Comparison of ENCODE assay signal across 1 cellular context in genomic region chr7:107079212-107079940, GRCh38.
A peak's percentile ranks its signal among the peaks of the same experiment; 100 is the strongest.
TF ChIP-seq lines count a peak whose summit lies in the region.

No MANE protein-coding gene starts in this region.

TF ChIP-seq in K562, 482 proteins besides CTCF, POLR2A, EP300 and RAD21 (continues in another document):
- TF ChIP-seq MECOM (CRISPR knock-in tag; IDR thresholded peaks at IDR 0.05) (peak; percentile 70), HMG20A (CRISPR knock-in tag; conservative IDR thresholded peaks at IDR 0.05) (0 out of 2 replicates have a peak, but pooled peaks have one; percentile 20), MAFK (IDR thresholded peaks at IDR 0.05; ENCODE audit: low read length) (peak; percentile 92), CTCFL (IDR thresholded peaks at IDR 0.05; ENCODE audit: borderline replicate concordance, insufficient read depth, low read depth, low read length, poor library complexity, severe bottlenecking) (no peak), ZNF431 (CRISPR knock-in tag; IDR thresholded peaks at IDR 0.05) (no peak), HLTF (IDR thresholded peaks at IDR 0.05) (0 out of 2 replicates have a peak, but pooled peaks have one; percentile 92), TFAM (CRISPR knock-in tag; conservative IDR thresholded peaks at IDR 0.05) (no peak), ZNF133 (CRISPR knock-in tag; IDR thresholded peaks at IDR 0.05) (0 out of 2 replicates have a peak, but pooled peaks have one; percentile 60), PTRF (tag; IDR thresholded peaks at IDR 0.05) (no peak), HDGF (IDR thresholded peaks at IDR 0.05) (peak; percentile 93), PATZ1 (CRISPR knock-in tag; IDR thresholded peaks at IDR 0.05; ENCODE audit: borderline replicate concordance) (no peak), JUND (IDR thresholded peaks at IDR 0.05; ENCODE audit: borderline replicate concordance, low read depth, low read length) (peak; percentile 57; the same call in 1 of the 2 replicates), JUND (tag; IDR thresholded peaks at IDR 0.05; ENCODE audit: borderline replicate concordance, low read depth, low read length) (peak; percentile 70; the same call in 2 of the 3 replicates), ZNF592 (IDR thresholded peaks at IDR 0.05) (peak; percentile 86), ELF4 (CRISPR knock-in tag; IDR thresholded peaks at IDR 0.05) (peak; percentile 94), HMBOX1 (IDR thresholded peaks at IDR 0.05) (0 out of 2 replicates have a peak, but pooled peaks have one; percentile 22), UBTF (IDR thresholded peaks at IDR 0.05; ENCODE audit: borderline replicate concordance in 1 of 2, low read depth in 2 of 2, low read length in 2 of 2) (peak; percentile 72 to 78; a peak in 2 of 4 replicates), RHOXF2B (CRISPR knock-in tag; conservative IDR thresholded peaks at IDR 0.05) (0 out of 2 replicates have a peak, but pooled peaks have one; percentile 10), JUNB (CRISPR knock-in tag; conservative IDR thresholded peaks at IDR 0.05) (0 out of 2 replicates have a peak, but pooled peaks have one; percentile 21), ZNF174 (CRISPR knock-in tag; IDR thresholded peaks at IDR 0.05) (no peak), GTF2E2 (tag; IDR thresholded peaks at IDR 0.05) (no peak), PML (IDR thresholded peaks at IDR 0.05; ENCODE audit: low read length) (peak; percentile 51; the same call in 1 of the 2 replicates), TAF7 (tag; IDR thresholded peaks at IDR 0.05) (no peak), TARDBP (IDR thresholded peaks at IDR 0.05) (no peak), BRD9 (IDR thresholded peaks at IDR 0.05; ENCODE audit: low read depth, partially characterized antibody) (peak; percentile 96), DPF2 (IDR thresholded peaks at IDR 0.05) (peak; percentile 91), MEIS2 (IDR thresholded peaks at IDR 0.05; ENCODE audit: partially characterized antibody) (peak; percentile 32), ZNF316 (IDR thresholded peaks at IDR 0.05) (peak; percentile 99), TAL1 (IDR thresholded peaks at IDR 0.05) (peak; percentile 84), RBM17 (IDR thresholded peaks at IDR 0.05; ENCODE audit: borderline replicate concordance, low read depth, low read length) (no peak), HDAC1 (IDR thresholded peaks at IDR 0.05) (peak in 1 of 2 experiments; percentile 89; a peak in 2 of 4 replicates), ZNF644 (tag; IDR thresholded peaks at IDR 0.05; ENCODE audit: low read depth) (0 out of 2 replicates have a peak, but pooled peaks have one; percentile 19), BCOR (IDR thresholded peaks at IDR 0.05) (peak; percentile 81), YY1 (IDR thresholded peaks at IDR 0.05; ENCODE audit: borderline replicate concordance in 1 of 3, control insufficient read depth in 1 of 3, extremely low read depth in 1 of 3, insufficient read depth in 3 of 3, insufficient read length in 1 of 3, insufficient replicate concordance in 2 of 3, low read depth in 1 of 3, low read length in 2 of 3) (peak in 1 of 3 experiments; percentile 45), ZNF143 (CRISPR knock-in tag; IDR thresholded peaks at IDR 0.05) (no peak), THRAP3 (IDR thresholded peaks at IDR 0.05; ENCODE audit: borderline replicate concordance) (peak; percentile 88), KDM2B (CRISPR knock-in tag; IDR thresholded peaks at IDR 0.05) (no peak), HSF4 (CRISPR knock-in tag; IDR thresholded peaks at IDR 0.05; ENCODE audit: borderline replicate concordance) (peak; percentile 73; the same call in 1 of the 2 replicates), BHLHE40 (IDR thresholded peaks at IDR 0.05; ENCODE audit: low read length) (peak; percentile 68), TOE1 (IDR thresholded peaks at IDR 0.05; ENCODE audit: borderline replicate concordance) (peak; percentile 61), TOE1 (CRISPR knock-in tag; IDR thresholded peaks at IDR 0.05; ENCODE audit: borderline replicate concordance, low read depth) (no peak), MTA1 (IDR thresholded peaks at IDR 0.05; ENCODE audit: borderline replicate concordance) (peak; percentile 88)
- TF ChIP-seq, protein P1, sequence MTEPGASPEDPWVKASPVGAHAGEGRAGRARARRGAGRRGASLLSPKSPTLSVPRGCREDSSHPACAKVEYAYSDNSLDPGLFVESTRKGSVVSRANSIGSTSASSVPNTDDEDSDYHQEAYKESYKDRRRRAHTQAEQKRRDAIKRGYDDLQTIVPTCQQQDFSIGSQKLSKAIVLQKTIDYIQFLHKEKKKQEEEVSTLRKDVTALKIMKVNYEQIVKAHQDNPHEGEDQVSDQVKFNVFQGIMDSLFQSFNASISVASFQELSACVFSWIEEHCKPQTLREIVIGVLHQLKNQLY (CRISPR knock-in tag; conservative IDR thresholded peaks at IDR 0.05), result no peak
- TF ChIP-seq, protein P2, sequence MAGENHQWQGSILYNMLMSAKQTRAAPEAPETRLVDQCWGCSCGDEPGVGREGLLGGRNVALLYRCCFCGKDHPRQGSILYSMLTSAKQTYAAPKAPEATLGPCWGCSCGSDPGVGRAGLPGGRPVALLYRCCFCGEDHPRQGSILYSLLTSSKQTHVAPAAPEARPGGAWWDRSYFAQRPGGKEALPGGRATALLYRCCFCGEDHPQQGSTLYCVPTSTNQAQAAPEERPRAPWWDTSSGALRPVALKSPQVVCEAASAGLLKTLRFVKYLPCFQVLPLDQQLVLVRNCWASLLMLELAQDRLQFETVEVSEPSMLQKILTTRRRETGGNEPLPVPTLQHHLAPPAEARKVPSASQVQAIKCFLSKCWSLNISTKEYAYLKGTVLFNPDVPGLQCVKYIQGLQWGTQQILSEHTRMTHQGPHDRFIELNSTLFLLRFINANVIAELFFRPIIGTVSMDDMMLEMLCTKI (IDR thresholded peaks at IDR 0.05; ENCODE audit: partially characterized antibody), result no peak
- TF ChIP-seq, protein P3, sequence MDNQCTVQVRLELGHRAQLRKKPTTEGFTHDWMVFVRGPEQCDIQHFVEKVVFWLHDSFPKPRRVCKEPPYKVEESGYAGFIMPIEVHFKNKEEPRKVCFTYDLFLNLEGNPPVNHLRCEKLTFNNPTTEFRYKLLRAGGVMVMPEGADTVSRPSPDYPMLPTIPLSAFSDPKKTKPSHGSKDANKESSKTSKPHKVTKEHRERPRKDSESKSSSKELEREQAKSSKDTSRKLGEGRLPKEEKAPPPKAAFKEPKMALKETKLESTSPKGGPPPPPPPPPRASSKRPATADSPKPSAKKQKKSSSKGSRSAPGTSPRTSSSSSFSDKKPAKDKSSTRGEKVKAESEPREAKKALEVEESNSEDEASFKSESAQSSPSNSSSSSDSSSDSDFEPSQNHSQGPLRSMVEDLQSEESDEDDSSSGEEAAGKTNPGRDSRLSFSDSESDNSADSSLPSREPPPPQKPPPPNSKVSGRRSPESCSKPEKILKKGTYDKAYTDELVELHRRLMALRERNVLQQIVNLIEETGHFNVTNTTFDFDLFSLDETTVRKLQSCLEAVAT (IDR thresholded peaks at IDR 0.05), result peak; percentile 50 to 79; a peak in 1 of 4 replicates
- TF ChIP-seq, protein P4, sequence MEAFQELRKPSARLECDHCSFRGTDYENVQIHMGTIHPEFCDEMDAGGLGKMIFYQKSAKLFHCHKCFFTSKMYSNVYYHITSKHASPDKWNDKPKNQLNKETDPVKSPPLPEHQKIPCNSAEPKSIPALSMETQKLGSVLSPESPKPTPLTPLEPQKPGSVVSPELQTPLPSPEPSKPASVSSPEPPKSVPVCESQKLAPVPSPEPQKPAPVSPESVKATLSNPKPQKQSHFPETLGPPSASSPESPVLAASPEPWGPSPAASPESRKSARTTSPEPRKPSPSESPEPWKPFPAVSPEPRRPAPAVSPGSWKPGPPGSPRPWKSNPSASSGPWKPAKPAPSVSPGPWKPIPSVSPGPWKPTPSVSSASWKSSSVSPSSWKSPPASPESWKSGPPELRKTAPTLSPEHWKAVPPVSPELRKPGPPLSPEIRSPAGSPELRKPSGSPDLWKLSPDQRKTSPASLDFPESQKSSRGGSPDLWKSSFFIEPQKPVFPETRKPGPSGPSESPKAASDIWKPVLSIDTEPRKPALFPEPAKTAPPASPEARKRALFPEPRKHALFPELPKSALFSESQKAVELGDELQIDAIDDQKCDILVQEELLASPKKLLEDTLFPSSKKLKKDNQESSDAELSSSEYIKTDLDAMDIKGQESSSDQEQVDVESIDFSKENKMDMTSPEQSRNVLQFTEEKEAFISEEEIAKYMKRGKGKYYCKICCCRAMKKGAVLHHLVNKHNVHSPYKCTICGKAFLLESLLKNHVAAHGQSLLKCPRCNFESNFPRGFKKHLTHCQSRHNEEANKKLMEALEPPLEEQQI (IDR thresholded peaks at IDR 0.05), result peak; percentile 72; the same call in 1 of the 2 replicates
